Comparison of ENCODE assay signal across 18 cellular contexts in the genomic region with DNA sequence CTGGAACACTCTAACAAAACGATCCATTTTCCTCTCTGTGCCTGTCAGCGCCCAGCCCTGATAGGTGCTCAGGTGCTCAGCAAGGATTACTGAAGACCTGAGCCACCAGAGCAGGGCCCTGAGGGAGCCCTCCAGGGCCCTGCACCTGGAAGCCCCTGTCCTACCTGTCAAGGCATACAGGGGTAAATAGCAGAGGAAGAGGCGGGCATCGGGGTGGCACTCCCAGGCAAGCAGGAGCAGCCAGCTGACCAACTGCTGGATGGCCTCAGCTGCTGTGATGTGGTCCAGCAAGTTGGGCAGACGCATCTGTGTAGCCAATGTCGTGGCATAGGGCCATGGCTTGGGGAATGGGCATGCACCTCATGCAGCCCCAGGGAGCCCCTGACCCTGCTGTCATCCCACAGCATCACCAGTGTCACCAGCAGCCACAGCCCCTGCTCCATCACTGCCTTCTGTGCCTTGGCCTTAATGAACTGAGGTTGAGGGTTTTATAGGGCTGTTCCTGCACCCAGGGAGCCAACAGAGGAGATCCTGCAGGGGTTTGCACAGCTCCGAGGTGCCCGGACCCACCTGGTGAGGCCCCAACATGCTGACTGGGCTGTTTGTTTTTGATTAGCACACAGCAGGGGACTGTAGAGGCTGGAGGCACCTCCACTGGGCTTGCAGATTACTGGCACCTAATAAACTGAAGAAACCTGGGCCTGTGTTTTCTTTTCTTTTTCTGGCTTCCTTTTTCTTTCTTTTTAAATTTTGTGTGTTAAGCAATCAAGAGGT. TPM values are rescaled to one million over a fixed set of nuclear protein-coding genes. Genes with fewer than 3 reads are reported as not detected.
A peak's percentile ranks its signal among the peaks of the same experiment; 100 is the strongest.
DNase-seq lines count a peak whose midpoint lies in the region; ATAC-seq and TF ChIP-seq lines count a peak whose summit lies in the region.
"Had no signal": no experiment of that assay in that cellular context is flagged by ENCODE, and none has a peak within 500 bp of the region (broad histone marks: within the 10 kb centered on the region; RNA-seq: fewer than 3 reads in every experiment).

No MANE protein-coding gene starts in this region.

- H3K4me1 Mint-ChIP-seq in IgD-negative memory B cell, result no peaks in the 10 kb centered on the region
- peaks cover 14% of the 10 kb centered on the region for H3K4me1 Mint-ChIP-seq in central memory CD8-positive, alpha-beta T cell

- H3K4me2 ChIP-seq in parathyroid adenoma (ENCODE audit: low read length), result no peak overlapping the region
- H3K4me2 ChIP-seq: BLaER1 treated with 17β-estradiol and CSF1 and Interleukin-3, amounts not matched to agents 10 nM and 100 nM; SK-N-SH had no signal

- H3K4me1 ChIP-seq in parathyroid adenoma, result peaks cover 21% of the 10 kb centered on the region
- H3K4me1 ChIP-seq: ascending aorta, transverse colon had no signal

- no peak overlapping the region for H3K4me3 ChIP-seq in parathyroid adenoma (ENCODE audit: low read depth, low read length)
- H3K4me3 ChIP-seq: ascending aorta; BLaER1 treated with 17β-estradiol and CSF1 and Interleukin-3, amounts not matched to agents 10 nM and 100 nM; transverse colon had no signal

- peak overlapping the region in 1 of 4 donors; percentile 9 for H3K4me3 Mint-ChIP-seq in IgD-negative memory B cell
- no peak overlapping the region for H3K4me3 Mint-ChIP-seq in central memory CD8-positive, alpha-beta T cell
- H3K4me3 Mint-ChIP-seq: activated T-helper 1 cell treated with anti-CD3 and anti-CD28 coated beads, Interleukin-12 subunit alpha, Interleukin-12 subunit beta, Interleukin-2, Interleukin-4 antibody, amounts not matched to agents 30 ng/mL and 10 ng/mL and 1 ng/mL, durations not matched to agents 14 hours and 24 hours and 36 hours had no signal

- H3K36me3 ChIP-seq in parathyroid adenoma (ENCODE audit: control insufficient read depth, insufficient read depth, low read length), result no peaks in the 10 kb centered on the region
- H3K36me3 ChIP-seq: transverse colon had no signal

- peaks cover 18% of the 10 kb centered on the region for H3K79me2 ChIP-seq in parathyroid adenoma

- no peak for ATAC-seq in central memory CD8-positive, alpha-beta T cell (replicated peaks; ENCODE audit: extremely low read depth, poor library complexity, severe bottlenecking)
- no peak for ATAC-seq in HG02610 (IDR thresholded peaks at IDR 0.05; ENCODE audit: unreplicated experiment)

- H2AFZ ChIP-seq in parathyroid adenoma, result no peak overlapping the region

- peak overlapping the region; percentile 65 for H3K27ac ChIP-seq in parathyroid adenoma
- H3K27ac ChIP-seq: ascending aorta; BLaER1 treated with 17β-estradiol and CSF1 and Interleukin-3, amounts not matched to agents 10 nM and 100 nM; transverse colon had no signal

- H3K27ac Mint-ChIP-seq in IgD-negative memory B cell, result peak overlapping the region in 2 of 3 donors; percentile 21 to 56
- peak overlapping the region; percentile 78 for H3K27ac Mint-ChIP-seq in central memory CD8-positive, alpha-beta T cell (ENCODE audit: low read depth)
- H3K27ac Mint-ChIP-seq: activated T-helper 1 cell treated with anti-CD3 and anti-CD28 coated beads, Interleukin-12 subunit alpha, Interleukin-12 subunit beta, Interleukin-2, Interleukin-4 antibody, amounts not matched to agents 30 ng/mL and 10 ng/mL and 1 ng/mL, durations not matched to agents 14 hours and 24 hours and 36 hours had no signal

- DNase-seq in NCI-H1417 (lab: John Stamatoyannopoulos, UW), result peak; percentile 7 to 86 (median 62)
- no peak for DNase-seq in NCI-H1417 treated with DMSO at 0.1 percent for 48 hours (lab: John Stamatoyannopoulos, UW)
- no peak for DNase-seq in central memory CD8-positive, alpha-beta T cell (ENCODE audit: low spot score in 2 of 2)
- no peak for DNase-seq in HCEC 1CT
- no peak for DNase-seq in MV-4-11 (lab: John Stamatoyannopoulos, UW)
- DNase-seq: activated CD4-positive, alpha-beta T cell treated with anti-CD3 and anti-CD28 coated beads, Interleukin-2, amount 50 U/mL, for 48 hours; Karpas-422; NCI-H1436 treated with DMSO at 0.1 percent for 48 hours; NCI-H524 treated with DMSO at 0.1 percent for 48 hours; SK-N-SH; small intestine; transverse colon had no signal

- no peak for TF ChIP-seq CTCF in parathyroid adenoma (IDR thresholded peaks at IDR 0.05)

- no peaks in the 10 kb centered on the region for H3K27me3 Mint-ChIP-seq in IgD-negative memory B cell
- no peaks in the 10 kb centered on the region for H3K27me3 Mint-ChIP-seq in central memory CD8-positive, alpha-beta T cell

- H3K9ac ChIP-seq in parathyroid adenoma, result no peak overlapping the region
- H3K9ac ChIP-seq: BLaER1 treated with 17β-estradiol and CSF1 and Interleukin-3, amounts not matched to agents 10 nM and 100 nM; SK-N-SH had no signal

- no peaks in the 10 kb centered on the region for H3K36me3 Mint-ChIP-seq in IgD-negative memory B cell
- peaks cover 6% of the 10 kb centered on the region for H3K36me3 Mint-ChIP-seq in central memory CD8-positive, alpha-beta T cell (ENCODE audit: insufficient read depth)

- no peaks in the 10 kb centered on the region for H3K27me3 ChIP-seq in parathyroid adenoma (ENCODE audit: control insufficient read depth, insufficient read depth, low read length)
- H3K27me3 ChIP-seq: ascending aorta; BLaER1 treated with 17β-estradiol and CSF1 and Interleukin-3, amounts not matched to agents 10 nM and 100 nM; transverse colon had no signal

- no peaks in the 10 kb centered on the region for H3K9me3 Mint-ChIP-seq in IgD-negative memory B cell
- no peaks in the 10 kb centered on the region for H3K9me3 Mint-ChIP-seq in central memory CD8-positive, alpha-beta T cell
- H3K9me3 Mint-ChIP-seq: activated T-helper 1 cell treated with anti-CD3 and anti-CD28 coated beads, Interleukin-12 subunit alpha, Interleukin-12 subunit beta, Interleukin-2, Interleukin-4 antibody, amounts not matched to agents 30 ng/mL and 10 ng/mL and 1 ng/mL, durations not matched to agents 14 hours and 24 hours and 36 hours had no signal

- no peaks in the 10 kb centered on the region for H3K9me3 ChIP-seq in parathyroid adenoma (ENCODE audit: control insufficient read depth, low read length)
- H3K9me3 ChIP-seq: ascending aorta; BLaER1 treated with 17β-estradiol and CSF1 and Interleukin-3, amounts not matched to agents 10 nM and 100 nM; SK-N-SH; transverse colon had no signal

RNA-seq across cellular contexts. Expression of gene WDR6, which starts 7.9 kb away (rescaled TPM):
- 81.4 TPM for polyA plus RNA-seq in IgD-negative memory B cell

RNA-seq across cellular contexts. Expression of gene P4HTM, which starts 9.2 kb away (rescaled TPM):
- polyA plus RNA-seq in IgD-negative memory B cell, result 20.4 TPM

RNA-seq across cellular contexts. Expression of gene DALRD3, which starts 19.1 kb away (rescaled TPM):
- polyA plus RNA-seq in IgD-negative memory B cell, result 25.4 TPM

RNA-seq across cellular contexts. Expression of gene NDUFAF3, which starts 22.6 kb away (rescaled TPM):
- 188 TPM for polyA plus RNA-seq in IgD-negative memory B cell

RNA-seq across cellular contexts. Expression of gene IMPDH2, which starts 29.9 kb away (rescaled TPM):
- 96.7 TPM for polyA plus RNA-seq in IgD-negative memory B cell

Comparison
In these comparisons a context has a peak if more than half of its experiments do, and no peak if none do; other contexts are left out.
1. DNase-seq: peak in NCI-H1417 (3 of 3); none in NCI-H1417 treated with DMSO at 0.1 percent for 48 hours (single experiment), central memory CD8-positive, alpha-beta T cell (0 of 2), HCEC 1CT (single experiment) and MV-4-11 (single experiment).